In the genomic region with DNA sequence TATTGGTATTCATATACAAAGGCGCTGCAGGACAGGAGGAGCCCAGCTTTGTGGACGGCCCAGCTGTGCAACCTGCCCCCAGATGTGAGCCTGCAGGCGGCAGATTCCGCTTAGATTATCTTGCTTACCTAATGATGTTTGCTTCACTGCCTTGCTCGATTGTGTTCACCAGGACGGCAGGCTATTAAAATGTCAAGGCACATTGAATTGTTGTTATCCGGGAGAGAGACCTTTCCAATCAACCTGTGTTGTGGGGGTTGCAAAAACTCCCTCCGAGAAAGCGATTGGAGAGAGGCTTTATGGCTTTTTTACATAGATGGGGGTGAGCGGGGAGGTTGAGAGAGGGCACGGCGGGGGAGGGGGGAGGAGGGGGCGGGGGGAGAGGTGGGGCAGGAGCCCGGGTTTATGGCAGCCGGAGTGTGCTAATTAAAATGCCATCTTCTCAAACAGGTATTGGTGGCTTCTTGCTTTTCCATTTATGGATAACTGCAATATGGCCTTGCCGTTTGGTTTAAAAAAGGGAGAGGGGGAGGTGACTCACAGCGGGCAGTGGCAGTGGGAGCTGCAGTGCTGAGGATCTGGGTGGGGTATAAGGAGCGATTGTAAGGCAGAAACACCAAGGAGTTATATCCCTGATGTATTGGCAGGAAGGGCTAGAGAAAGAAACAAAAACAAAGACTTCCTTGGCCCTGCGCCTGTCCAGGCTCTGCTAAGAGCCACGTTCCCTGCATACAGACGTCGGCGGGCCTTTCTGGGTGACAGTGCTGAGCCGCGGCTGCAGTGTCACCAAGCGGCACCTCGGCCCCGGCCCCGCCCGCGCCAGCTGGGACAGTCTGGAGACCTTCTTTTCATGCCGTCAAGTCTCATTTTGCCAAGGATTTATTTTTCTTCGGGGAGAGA, we compare ENCODE assay signal across 8 cellular contexts.
A peak's percentile ranks its signal among the peaks of the same experiment; 100 is the strongest.
DNase-seq lines count a peak whose midpoint lies in the region; ATAC-seq and TF ChIP-seq lines count a peak whose summit lies in the region.

No MANE protein-coding gene starts in this region.

- peak overlapping the region; percentile 89 for H3K4me2 ChIP-seq in neuronal stem cell (ENCODE audit: insufficient read depth, low read length, poor library complexity, severe bottlenecking)

- no peak overlapping the region for H3K4ac ChIP-seq in neuronal stem cell (ENCODE audit: low read length)

- no peak for TF ChIP-seq CTCF in tibial artery (IDR thresholded peaks at IDR 0.05)

- H3K4me3 Mint-ChIP-seq in activated naive CD4-positive, alpha-beta T cell treated with anti-CD3 and anti-CD28 coated beads, Interleukin-2, amount 50 U/mL, for 24 hours, result peak overlapping the region; percentile 99

- no peak overlapping the region for H2BK12ac ChIP-seq in neuronal stem cell (ENCODE audit: low read length)

- H3K18ac ChIP-seq in neuronal stem cell (ENCODE audit: low read length), result peak overlapping the region; percentile 93

- peak overlapping the region; percentile 85 for H3K27ac ChIP-seq in neuronal stem cell (replicated peaks; ENCODE audit: low read length)
- H3K27ac ChIP-seq in tibial artery, result peak overlapping the region; percentile 86 to 88

- H3K14ac ChIP-seq in neuronal stem cell (ENCODE audit: low read length), result no peak overlapping the region

- peaks cover 0 to 24% (median 0%) of the 10 kb centered on the region in 3 experiments for H3K27me3 ChIP-seq in neuronal stem cell (ENCODE audit: control insufficient read depth in 3 of 3, insufficient read depth in 3 of 3, low read depth in 1 of 3, low read length in 3 of 3)
- H3K27me3 ChIP-seq in tibial artery, result no peaks in the 10 kb centered on the region

- DNase-seq in DMS153 treated with DMSO at 0.1 percent for 48 hours (lab: John Stamatoyannopoulos, UW; ENCODE audit: unreplicated experiment) (peak; percentile 81), HUDEP-2 (lab: John Stamatoyannopoulos, UW; ENCODE audit: unreplicated experiment in 76 of 76) (peak in 41 of 76 experiments; percentile 3 to 58 (median 23)), RPMI8226 (peak; percentile 56), globus pallidus (ENCODE audit: low spot score) (peak; percentile 58), neuronal stem cell (ENCODE audit: low spot score) (peak; percentile 45), tibial artery (peak; percentile 65 to 77)

- H3K4me1 ChIP-seq in neuronal stem cell (ENCODE audit: control insufficient read depth in 2 of 2, insufficient read depth in 1 of 2, low read depth in 1 of 2, low read length in 2 of 2) (peaks cover 1 to 7% of the 10 kb centered on the region in 2 donors), tibial artery (peaks cover 0 to 18% (median 6%) of the 10 kb centered on the region in 4 donors)

- H3K9ac ChIP-seq in neuronal stem cell (ENCODE audit: low read depth, low read length, poor library complexity), result peak overlapping the region; percentile 66

- intact Hi-C loops in tibial artery (cut with DNase I; ENCODE audit: low total_unique reads), result loop anchor here (2.0 kb wide), 1 partner anchor 97 kb away; a partner anchor contains a TSS

- no peak overlapping the region for H2BK15ac ChIP-seq in neuronal stem cell (ENCODE audit: low read length)

- H2BK120ac ChIP-seq in neuronal stem cell (ENCODE audit: low read depth, low read length), result peak overlapping the region; percentile 51

- H3K36me3 ChIP-seq in neuronal stem cell (replicated peaks in 1 of 2; ENCODE audit: control insufficient read depth in 2 of 2, insufficient read depth in 2 of 2, low read length in 2 of 2) (no peaks in the 10 kb centered on the region), tibial artery (no peaks in the 10 kb centered on the region)

- H3K23ac ChIP-seq in neuronal stem cell (ENCODE audit: low read depth, low read length, poor library complexity), result no peak overlapping the region

- WGBS in neuronal stem cell (ENCODE audit: extremely low coverage in 2 of 2, insufficient read length in 2 of 2, insufficient replicate concordance in 1 of 2), 2 donors, result no CpG with 5 or more reads among the region's 33 CpGs

- peaks cover 0 to 4% of the 10 kb centered on the region in 2 donors for H3K9me3 ChIP-seq in neuronal stem cell (replicated peaks in 1 of 2; ENCODE audit: control insufficient read depth in 2 of 2, insufficient read depth in 1 of 2, low read depth in 1 of 2, low read length in 2 of 2)
- no peaks in the 10 kb centered on the region for H3K9me3 ChIP-seq in tibial artery

- ATAC-seq in GM21447 (IDR thresholded peaks at IDR 0.05; ENCODE audit: unreplicated experiment), result peak; percentile 82

- H4K91ac ChIP-seq in neuronal stem cell (ENCODE audit: low read depth, low read length, poor library complexity), result no peak overlapping the region

- H3K9me3 Mint-ChIP-seq in activated naive CD4-positive, alpha-beta T cell treated with anti-CD3 and anti-CD28 coated beads, Interleukin-2, amount 50 U/mL, for 24 hours, result no peaks in the 10 kb centered on the region

- H2AK5ac ChIP-seq in neuronal stem cell (ENCODE audit: low read depth, low read length), result peak overlapping the region; percentile 76

- H3K4me3 ChIP-seq in neuronal stem cell (ENCODE audit: low read length in 2 of 2) (peak overlapping the region; percentile 64 to 85), tibial artery (peak overlapping the region; percentile 60 to 76)

- H4K8ac ChIP-seq in neuronal stem cell (ENCODE audit: low read depth, low read length), result no peak overlapping the region

- H3K79me1 ChIP-seq in neuronal stem cell (ENCODE audit: low read depth, low read length), result no peaks in the 10 kb centered on the region

- peak overlapping the region; percentile 99 for H3K27ac Mint-ChIP-seq in activated naive CD4-positive, alpha-beta T cell treated with anti-CD3 and anti-CD28 coated beads, Interleukin-2, amount 50 U/mL, for 24 hours

- H3K4me1 Mint-ChIP-seq in activated naive CD4-positive, alpha-beta T cell treated with anti-CD3 and anti-CD28 coated beads, Interleukin-2, amount 50 U/mL, for 24 hours, result peaks cover 21% of the 10 kb centered on the region

- H2BK5ac ChIP-seq in neuronal stem cell (ENCODE audit: low read length), result peak overlapping the region; percentile 0

- peak overlapping the region; percentile 94 for H2AFZ ChIP-seq in neuronal stem cell (ENCODE audit: low read length)

- H3K36me3 Mint-ChIP-seq in activated naive CD4-positive, alpha-beta T cell treated with anti-CD3 and anti-CD28 coated beads, Interleukin-2, amount 50 U/mL, for 24 hours, result no peaks in the 10 kb centered on the region

- no peaks in the 10 kb centered on the region for H3K27me3 Mint-ChIP-seq in activated naive CD4-positive, alpha-beta T cell treated with anti-CD3 and anti-CD28 coated beads, Interleukin-2, amount 50 U/mL, for 24 hours

Comparison
In these comparisons a context has a peak if more than half of its experiments do, and no peak if none do; other contexts are left out.
1. Peak in every context shown above with its lines: DNase-seq, ATAC-seq, H3K4me3 ChIP-seq and H3K27ac ChIP-seq.
2. DNase-seq: peak in every context shown above with its lines; median percentile 81 in DMS153 treated with DMSO at 0.1 percent for 48 hours; 71 in tibial artery; 58 in globus pallidus; 56 in RPMI8226; 45 in neuronal stem cell; 23 in HUDEP-2.